Comparison of ENCODE assay signal across 1 cellular context in the genomic region with DNA sequence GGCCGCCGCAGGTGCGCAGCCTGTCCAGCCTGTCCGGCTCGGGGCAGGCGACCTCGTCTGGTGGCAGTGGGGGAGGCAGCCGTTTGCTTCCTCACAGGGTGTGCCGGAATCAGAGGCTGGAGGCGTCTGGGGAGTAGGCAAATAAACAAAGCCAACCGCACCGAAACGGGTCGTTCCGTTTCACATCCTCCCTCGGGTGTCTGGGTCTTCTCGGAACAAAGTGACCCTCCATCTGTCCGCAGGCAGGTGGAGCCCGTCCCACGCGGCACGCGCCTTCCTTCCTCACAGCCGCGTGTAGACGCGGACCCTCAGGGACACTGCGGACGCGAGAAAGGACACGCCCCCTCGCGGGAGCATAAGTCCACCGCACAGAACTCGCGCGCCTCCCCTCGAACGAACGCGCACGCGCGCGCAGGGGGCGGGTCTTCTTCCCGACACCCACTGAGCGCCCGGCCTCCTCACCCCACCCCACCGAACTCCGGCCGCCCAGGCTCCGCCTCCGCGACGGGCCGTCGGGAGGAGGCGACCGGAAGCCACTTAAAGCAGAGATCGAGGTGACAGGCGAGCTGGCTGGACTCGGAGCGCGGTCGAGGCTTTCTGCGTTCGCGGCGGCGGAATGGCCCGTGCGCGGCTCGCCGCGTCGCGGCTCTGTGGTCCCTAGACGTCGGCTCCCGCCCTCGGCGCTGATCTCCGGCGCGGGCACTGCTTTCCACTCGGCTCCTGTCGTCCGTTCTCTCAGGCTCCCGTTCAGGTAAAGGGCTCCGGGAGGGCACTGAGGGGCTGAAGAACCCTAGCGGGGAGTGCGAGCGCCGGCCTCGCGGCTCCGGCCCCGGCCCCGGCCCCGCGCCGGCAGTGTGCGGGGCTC.
TF ChIP-seq lines count a peak whose summit lies in the region.

TIPARP (plus strand) TSS at position 545 of the 865 bp plus-strand sequence. CDS start 3,108 bp downstream, outside the sequence.

TF ChIP-seq in K562, 482 proteins besides CTCF, POLR2A, EP300 and RAD21 (continued from another document and continues in another):
- TF ChIP-seq POLR3A (IDR thresholded peaks at IDR 0.05; ENCODE audit: borderline replicate concordance, extremely low read depth, insufficient read depth, insufficient read length) (no peak), HINFP (tag; conservative IDR thresholded peaks at IDR 0.05; ENCODE audit: low read depth) (peak; percentile 81), SP2 (IDR thresholded peaks at IDR 0.05; ENCODE audit: extremely low read depth, low read depth, low read length, poor library complexity, severe bottlenecking) (no peak), TFAM (CRISPR knock-in tag; conservative IDR thresholded peaks at IDR 0.05) (no peak), ZNF224 (CRISPR knock-in tag; IDR thresholded peaks at IDR 0.05) (peak; percentile 84; the same call in 1 of the 2 replicates), ILK (tag; IDR thresholded peaks at IDR 0.05; ENCODE audit: borderline replicate concordance, low read depth) (no peak), TCF15 (CRISPR knock-in tag; IDR thresholded peaks at IDR 0.05) (no peak), MLLT1 (IDR thresholded peaks at IDR 0.05) (peak; percentile 67 to 70; a peak in 3 of 4 replicates), CREB1 (IDR thresholded peaks at IDR 0.05) (peak; percentile 75), CREB1 (CRISPR knock-in tag; IDR thresholded peaks at IDR 0.05) (peak; percentile 80), NELFE (IDR thresholded peaks at IDR 0.05; ENCODE audit: insufficient read depth, insufficient read length) (no peak), NCOA1 (IDR thresholded peaks at IDR 0.05; ENCODE audit: low read depth) (0 out of 2 replicates have a peak, but pooled peaks have one; percentile 34), ZNF444 (CRISPR knock-in tag; IDR thresholded peaks at IDR 0.05) (no peak), SAP30 (IDR thresholded peaks at IDR 0.05; ENCODE audit: borderline replicate concordance, insufficient read depth, low read depth, low read length, poor library complexity, severe bottlenecking) (peak; percentile 39), HDAC2 (IDR thresholded peaks at IDR 0.05) (peak; percentile 96), ZZZ3 (IDR thresholded peaks at IDR 0.05) (no peak), NFXL1 (CRISPR knock-in tag; IDR thresholded peaks at IDR 0.05) (no peak), HNRNPLL (IDR thresholded peaks at IDR 0.05; ENCODE audit: low read depth, low read length, poor library complexity, severe bottlenecking) (no peak), REST (CRISPR knock-in tag; IDR thresholded peaks at IDR 0.05; ENCODE audit: low read depth) (peak; percentile 23; the same call in 1 of the 2 replicates), ZNF57 (CRISPR knock-in tag; IDR thresholded peaks at IDR 0.05) (no peak), RREB1 (CRISPR knock-in tag; IDR thresholded peaks at IDR 0.05) (no peak), POLR3G (IDR thresholded peaks at IDR 0.05; ENCODE audit: extremely low read depth, insufficient read length, insufficient replicate concordance) (no peak)
- TF ChIP-seq, protein P1, sequence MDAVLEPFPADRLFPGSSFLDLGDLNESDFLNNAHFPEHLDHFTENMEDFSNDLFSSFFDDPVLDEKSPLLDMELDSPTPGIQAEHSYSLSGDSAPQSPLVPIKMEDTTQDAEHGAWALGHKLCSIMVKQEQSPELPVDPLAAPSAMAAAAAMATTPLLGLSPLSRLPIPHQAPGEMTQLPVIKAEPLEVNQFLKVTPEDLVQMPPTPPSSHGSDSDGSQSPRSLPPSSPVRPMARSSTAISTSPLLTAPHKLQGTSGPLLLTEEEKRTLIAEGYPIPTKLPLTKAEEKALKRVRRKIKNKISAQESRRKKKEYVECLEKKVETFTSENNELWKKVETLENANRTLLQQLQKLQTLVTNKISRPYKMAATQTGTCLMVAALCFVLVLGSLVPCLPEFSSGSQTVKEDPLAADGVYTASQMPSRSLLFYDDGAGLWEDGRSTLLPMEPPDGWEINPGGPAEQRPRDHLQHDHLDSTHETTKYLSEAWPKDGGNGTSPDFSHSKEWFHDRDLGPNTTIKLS (IDR thresholded peaks at IDR 0.05; ENCODE audit: borderline replicate concordance, low read depth): peak; percentile 53; the same call in 1 of the 2 replicates
- TF ChIP-seq, protein P2, sequence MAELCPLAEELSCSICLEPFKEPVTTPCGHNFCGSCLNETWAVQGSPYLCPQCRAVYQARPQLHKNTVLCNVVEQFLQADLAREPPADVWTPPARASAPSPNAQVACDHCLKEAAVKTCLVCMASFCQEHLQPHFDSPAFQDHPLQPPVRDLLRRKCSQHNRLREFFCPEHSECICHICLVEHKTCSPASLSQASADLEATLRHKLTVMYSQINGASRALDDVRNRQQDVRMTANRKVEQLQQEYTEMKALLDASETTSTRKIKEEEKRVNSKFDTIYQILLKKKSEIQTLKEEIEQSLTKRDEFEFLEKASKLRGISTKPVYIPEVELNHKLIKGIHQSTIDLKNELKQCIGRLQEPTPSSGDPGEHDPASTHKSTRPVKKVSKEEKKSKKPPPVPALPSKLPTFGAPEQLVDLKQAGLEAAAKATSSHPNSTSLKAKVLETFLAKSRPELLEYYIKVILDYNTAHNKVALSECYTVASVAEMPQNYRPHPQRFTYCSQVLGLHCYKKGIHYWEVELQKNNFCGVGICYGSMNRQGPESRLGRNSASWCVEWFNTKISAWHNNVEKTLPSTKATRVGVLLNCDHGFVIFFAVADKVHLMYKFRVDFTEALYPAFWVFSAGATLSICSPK (IDR thresholded peaks at IDR 0.05; ENCODE audit: borderline replicate concordance): no peak
- TF ChIP-seq, protein P3, sequence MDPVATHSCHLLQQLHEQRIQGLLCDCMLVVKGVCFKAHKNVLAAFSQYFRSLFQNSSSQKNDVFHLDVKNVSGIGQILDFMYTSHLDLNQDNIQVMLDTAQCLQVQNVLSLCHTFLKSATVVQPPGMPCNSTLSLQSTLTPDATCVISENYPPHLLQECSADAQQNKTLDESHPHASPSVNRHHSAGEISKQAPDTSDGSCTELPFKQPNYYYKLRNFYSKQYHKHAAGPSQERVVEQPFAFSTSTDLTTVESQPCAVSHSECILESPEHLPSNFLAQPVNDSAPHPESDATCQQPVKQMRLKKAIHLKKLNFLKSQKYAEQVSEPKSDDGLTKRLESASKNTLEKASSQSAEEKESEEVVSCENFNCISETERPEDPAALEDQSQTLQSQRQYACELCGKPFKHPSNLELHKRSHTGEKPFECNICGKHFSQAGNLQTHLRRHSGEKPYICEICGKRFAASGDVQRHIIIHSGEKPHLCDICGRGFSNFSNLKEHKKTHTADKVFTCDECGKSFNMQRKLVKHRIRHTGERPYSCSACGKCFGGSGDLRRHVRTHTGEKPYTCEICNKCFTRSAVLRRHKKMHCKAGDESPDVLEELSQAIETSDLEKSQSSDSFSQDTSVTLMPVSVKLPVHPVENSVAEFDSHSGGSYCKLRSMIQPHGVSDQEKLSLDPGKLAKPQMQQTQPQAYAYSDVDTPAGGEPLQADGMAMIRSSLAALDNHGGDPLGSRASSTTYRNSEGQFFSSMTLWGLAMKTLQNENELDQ (CRISPR knock-in tag; IDR thresholded peaks at IDR 0.05; ENCODE audit: borderline replicate concordance): peak; percentile 70; the same call in 1 of the 2 replicates
- TF ChIP-seq, protein P4, sequence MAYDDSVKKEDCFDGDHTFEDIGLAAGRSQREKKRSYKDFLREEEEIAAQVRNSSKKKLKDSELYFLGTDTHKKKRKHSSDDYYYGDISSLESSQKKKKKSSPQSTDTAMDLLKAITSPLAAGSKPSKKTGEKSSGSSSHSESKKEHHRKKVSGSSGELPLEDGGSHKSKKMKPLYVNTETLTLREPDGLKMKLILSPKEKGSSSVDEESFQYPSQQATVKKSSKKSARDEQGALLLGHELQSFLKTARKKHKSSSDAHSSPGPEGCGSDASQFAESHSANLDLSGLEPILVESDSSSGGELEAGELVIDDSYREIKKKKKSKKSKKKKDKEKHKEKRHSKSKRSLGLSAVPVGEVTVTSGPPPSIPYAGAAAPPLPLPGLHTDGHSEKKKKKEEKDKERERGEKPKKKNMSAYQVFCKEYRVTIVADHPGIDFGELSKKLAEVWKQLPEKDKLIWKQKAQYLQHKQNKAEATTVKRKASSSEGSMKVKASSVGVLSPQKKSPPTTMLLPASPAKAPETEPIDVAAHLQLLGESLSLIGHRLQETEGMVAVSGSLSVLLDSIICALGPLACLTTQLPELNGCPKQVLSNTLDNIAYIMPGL (CRISPR knock-in tag; IDR thresholded peaks at IDR 0.05): no peak
